In the genomic region with DNA sequence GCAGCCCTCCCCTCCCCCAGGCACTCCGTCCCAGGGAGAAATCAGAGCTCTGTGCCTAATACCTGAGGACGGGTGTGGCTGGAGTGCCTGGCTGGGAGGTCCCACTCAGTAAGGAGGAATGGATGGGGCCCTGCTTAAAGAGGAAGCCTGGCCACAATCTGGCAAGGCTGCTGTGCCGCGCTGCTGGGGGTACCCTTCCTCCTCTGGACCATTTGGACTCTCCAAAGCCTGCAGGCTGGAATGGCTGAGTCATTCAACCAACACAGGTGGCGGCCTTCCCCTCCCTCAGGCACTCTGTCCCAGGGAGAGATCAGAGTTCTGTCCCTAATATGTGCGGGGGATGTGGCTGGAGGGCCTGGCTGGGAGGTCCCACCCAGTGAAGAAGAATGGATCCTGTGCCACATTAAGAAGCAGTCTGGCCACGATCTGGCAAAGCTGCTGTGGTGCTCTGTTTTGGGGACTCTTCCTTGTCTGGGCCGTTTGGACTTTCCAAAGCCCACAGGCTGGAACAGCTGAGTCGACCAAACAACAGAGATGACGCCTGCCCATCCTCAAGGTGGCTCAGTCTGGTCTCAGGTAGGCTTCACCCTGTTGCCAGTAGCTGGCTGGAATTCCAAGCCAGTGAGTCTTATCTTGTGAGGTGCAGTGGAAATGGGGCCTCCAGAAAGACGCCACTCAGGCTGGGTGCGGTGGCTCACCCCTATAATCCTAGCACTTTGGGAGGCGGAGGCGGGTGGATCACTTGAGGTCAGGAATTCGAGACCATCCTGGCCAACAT, we compare ENCODE assay signal across 20 cellular contexts.
"Had no signal": no experiment of that assay in that cellular context is flagged by ENCODE, and none has a peak within 500 bp of the region (broad histone marks: within the 10 kb centered on the region; RNA-seq: fewer than 3 reads in every experiment).

No MANE protein-coding gene starts in this region.

- H3K4me1 Mint-ChIP-seq: nephron progenitor cell; stimulated activated memory B cell treated with anti-CD40 and anti-IgM and Interleukin-4, amounts not matched to agents 10 μg/mL and 1 μg/mL and 100 μg/mL, for 72 hours had no signal

- H3K4me3 Mint-ChIP-seq: naive thymus-derived CD4-positive, alpha-beta T cell; nephron progenitor cell; stimulated activated memory B cell treated with anti-CD40 and anti-IgM and Interleukin-4, amounts not matched to agents 10 μg/mL and 1 μg/mL and 100 μg/mL, for 72 hours; stimulated activated naive CD8-positive, alpha-beta T cell treated with anti-CD3 and anti-CD28 coated beads, Interleukin-15, Interleukin-2, amounts not matched to agents 100 ng/mL and 50 ng/mL, for 24 hours had no signal

- DNase-seq: effector CD4-positive, alpha-beta T cell; heart left ventricle; hippocampal formation; left colon; left ventricle myocardium superior; naive thymus-derived CD4-positive, alpha-beta T cell; nephron progenitor cell; spleen; stimulated activated CD4-positive, alpha-beta T cell treated with anti-CD3 and anti-CD28 coated beads, Interleukin-15, amount 100 ng/mL, for 24 hours; stimulated activated CD4-positive, alpha-beta T cell treated with anti-CD3 and anti-CD28 coated beads, Interleukin-1b, Interleukin-23, amount 100 ng/mL, for 48 hours; stimulated activated CD4-positive, alpha-beta T cell treated with anti-CD3 and anti-CD28 coated beads, Interleukin-4, amount 100 ng/mL, for 24 hours; tibial artery; upper lobe of right lung had no signal

- H3K9me3 Mint-ChIP-seq: naive thymus-derived CD4-positive, alpha-beta T cell; stimulated activated memory B cell treated with anti-CD40 and anti-IgM and Interleukin-4, amounts not matched to agents 10 μg/mL and 1 μg/mL and 100 μg/mL, for 72 hours; stimulated activated naive CD8-positive, alpha-beta T cell treated with anti-CD3 and anti-CD28 coated beads, Interleukin-15, Interleukin-2, amounts not matched to agents 100 ng/mL and 50 ng/mL, for 24 hours had no signal

- H3K27ac Mint-ChIP-seq: naive thymus-derived CD4-positive, alpha-beta T cell; nephron progenitor cell; stimulated activated memory B cell treated with anti-CD40 and anti-IgM and Interleukin-4, amounts not matched to agents 10 μg/mL and 1 μg/mL and 100 μg/mL, for 72 hours; stimulated activated naive CD8-positive, alpha-beta T cell treated with anti-CD3 and anti-CD28 coated beads, Interleukin-15, Interleukin-2, amounts not matched to agents 100 ng/mL and 50 ng/mL, for 24 hours had no signal

- H3K9me3 ChIP-seq: heart left ventricle, prostate gland, spleen, upper lobe of right lung, vagina had no signal

- H3K36me3 Mint-ChIP-seq: naive thymus-derived CD4-positive, alpha-beta T cell; stimulated activated memory B cell treated with anti-CD40 and anti-IgM and Interleukin-4, amounts not matched to agents 10 μg/mL and 1 μg/mL and 100 μg/mL, for 72 hours had no signal

- H2AFZ ChIP-seq: parathyroid adenoma had no signal

- H3K79me2 ChIP-seq: parathyroid adenoma had no signal

- H3K4me3 ChIP-seq: heart left ventricle, lung, prostate gland, spleen, tibial artery, upper lobe of right lung, vagina had no signal

- ATAC-seq: heart left ventricle; left colon; left ventricle myocardium superior; naive thymus-derived CD4-positive, alpha-beta T cell; sciatic nerve; stimulated activated memory B cell treated with anti-CD40 and anti-IgM and Interleukin-4, amounts not matched to agents 10 μg/mL and 1 μg/mL and 100 μg/mL, for 72 hours; upper lobe of right lung had no signal

- H3K36me3 ChIP-seq: heart left ventricle, prostate gland, spleen, tibial artery, upper lobe of right lung, vagina had no signal

- H3K27me3 Mint-ChIP-seq: naive thymus-derived CD4-positive, alpha-beta T cell; stimulated activated memory B cell treated with anti-CD40 and anti-IgM and Interleukin-4, amounts not matched to agents 10 μg/mL and 1 μg/mL and 100 μg/mL, for 72 hours; stimulated activated naive CD8-positive, alpha-beta T cell treated with anti-CD3 and anti-CD28 coated beads, Interleukin-15, Interleukin-2, amounts not matched to agents 100 ng/mL and 50 ng/mL, for 24 hours had no signal

- H3K9ac ChIP-seq: parathyroid adenoma had no signal

- H3K4me1 ChIP-seq: heart left ventricle, parathyroid adenoma, prostate gland, spleen, tibial artery, upper lobe of right lung, vagina had no signal

- H3K27ac ChIP-seq: heart left ventricle, parathyroid adenoma, prostate gland, spleen, tibial artery, upper lobe of right lung, vagina had no signal

- H3K27me3 ChIP-seq: tibial artery, upper lobe of right lung, vagina had no signal
